Comparison of ENCODE assay signal across 9 cellular contexts in the genomic region with DNA sequence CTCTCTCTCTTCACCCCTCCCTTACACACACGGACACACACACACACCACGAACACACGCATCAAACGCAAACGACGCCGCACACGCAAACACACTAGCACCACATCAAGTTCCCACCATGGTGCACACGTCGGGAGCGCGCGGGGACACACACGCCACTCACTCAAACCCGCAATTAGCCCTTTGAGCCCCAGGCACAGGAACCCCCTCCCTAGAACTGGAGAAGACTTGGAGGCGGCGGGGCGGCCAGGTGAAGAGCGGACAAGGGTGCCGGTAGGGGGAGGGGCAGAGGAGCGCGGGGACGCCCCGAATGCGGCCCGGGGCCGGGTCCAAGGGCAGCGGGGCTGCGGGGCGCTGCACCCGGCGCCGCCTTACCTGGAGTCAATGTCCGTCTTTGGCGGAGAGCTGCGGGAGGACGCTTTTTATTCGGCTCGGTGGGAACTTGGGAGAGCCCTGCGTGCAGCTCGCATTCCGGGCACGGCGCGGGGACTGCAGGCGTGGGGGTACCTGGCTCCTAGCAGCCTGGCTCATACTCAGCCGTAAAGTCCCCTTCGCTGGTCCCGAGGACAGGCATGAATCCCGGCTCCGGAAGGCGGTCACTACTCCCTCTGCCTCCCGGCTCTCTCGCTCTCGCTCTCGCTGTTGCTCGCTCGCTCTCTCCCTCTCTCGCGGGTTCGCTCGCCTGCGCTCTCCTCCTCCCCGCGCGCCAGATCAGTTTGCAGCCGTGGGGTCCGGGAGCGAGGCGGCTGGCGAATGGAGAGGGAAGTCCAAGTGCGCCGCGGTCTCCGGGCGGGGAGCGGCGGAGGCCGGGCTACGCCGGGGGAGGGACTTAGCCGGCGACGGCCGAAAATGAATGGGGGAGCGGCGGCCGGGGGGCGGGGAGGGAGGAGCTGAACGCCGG. TPM values are rescaled to one million over a fixed set of nuclear protein-coding genes. Genes with fewer than 3 reads are reported as not detected.
DNase-seq lines count a peak whose midpoint lies in the region; ATAC-seq and TF ChIP-seq lines count a peak whose summit lies in the region.
"Had no signal": no experiment of that assay in that cellular context is flagged by ENCODE, and none has a peak within 500 bp of the region (broad histone marks: within the 10 kb centered on the region; RNA-seq: fewer than 3 reads in every experiment).

A gene with protein sequence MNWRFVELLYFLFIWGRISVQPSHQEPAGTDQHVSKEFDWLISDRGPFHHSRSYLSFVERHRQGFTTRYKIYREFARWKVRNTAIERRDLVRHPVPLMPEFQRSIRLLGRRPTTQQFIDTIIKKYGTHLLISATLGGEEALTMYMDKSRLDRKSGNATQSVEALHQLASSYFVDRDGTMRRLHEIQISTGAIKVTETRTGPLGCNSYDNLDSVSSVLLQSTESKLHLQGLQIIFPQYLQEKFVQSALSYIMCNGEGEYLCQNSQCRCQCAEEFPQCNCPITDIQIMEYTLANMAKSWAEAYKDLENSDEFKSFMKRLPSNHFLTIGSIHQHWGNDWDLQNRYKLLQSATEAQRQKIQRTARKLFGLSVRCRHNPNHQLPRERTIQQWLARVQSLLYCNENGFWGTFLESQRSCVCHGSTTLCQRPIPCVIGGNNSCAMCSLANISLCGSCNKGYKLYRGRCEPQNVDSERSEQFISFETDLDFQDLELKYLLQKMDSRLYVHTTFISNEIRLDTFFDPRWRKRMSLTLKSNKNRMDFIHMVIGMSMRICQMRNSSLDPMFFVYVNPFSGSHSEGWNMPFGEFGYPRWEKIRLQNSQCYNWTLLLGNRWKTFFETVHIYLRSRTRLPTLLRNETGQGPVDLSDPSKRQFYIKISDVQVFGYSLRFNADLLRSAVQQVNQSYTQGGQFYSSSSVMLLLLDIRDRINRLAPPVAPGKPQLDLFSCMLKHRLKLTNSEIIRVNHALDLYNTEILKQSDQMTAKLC (minus strand): TSS at position 755 of the 901 bp plus-strand sequence. CDS start 56,080 bp downstream, outside the sequence.

- H3K36me3 ChIP-seq in CD4-positive, alpha-beta memory T cell (ENCODE audit: insufficient read depth, low read length) = no peaks in the 10 kb centered on the region

- CTCF ChIA-PET in CD4-positive, alpha-beta memory T cell (lab: Charles Lee; ENCODE audit: partially characterized antibody) = no interaction called here

- H3K9me3 Mint-ChIP-seq in CD4-positive, alpha-beta memory T cell = peaks cover 3 to 30% (median 24%) of the 10 kb centered on the region in 8 donors

- POLR2A ChIA-PET in CD4-positive, alpha-beta memory T cell (lab: Charles Lee; ENCODE audit: partially characterized antibody) = no interaction called here

- peak within 1 kb of the TSS; percentile 22 for H3K4me3 ChIP-seq in epithelial cell of esophagus (ENCODE audit: low read length)
- no peak within 1 kb of the TSS for H3K4me3 ChIP-seq in CD4-positive, alpha-beta memory T cell (ENCODE audit: low read length in 2 of 2)

- no peak within 1 kb of the TSS for H3K4me3 Mint-ChIP-seq in CD4-positive, alpha-beta memory T cell

- H3K27me3 ChIP-seq in CD4-positive, alpha-beta memory T cell (ENCODE audit: insufficient read depth, low read length) = no peaks in the 10 kb centered on the region

- H3K27me3 Mint-ChIP-seq in CD4-positive, alpha-beta memory T cell = peaks cover 18 to 22% of the 10 kb centered on the region in 2 donors

- DNase-seq in DMS 273 (lab: John Stamatoyannopoulos, UW; ENCODE audit: unreplicated experiment) (peak; percentile 93), NCI-H446 (lab: John Stamatoyannopoulos, UW) (peak; percentile 10 to 80), epithelial cell of esophagus (ENCODE audit: low read depth) (peak; percentile 17), mucosa of gallbladder (ENCODE audit: low spot score) (peak; percentile 14)
- DNase-seq in CD4-positive, alpha-beta memory T cell = no peak
- no peak for DNase-seq in stimulated activated CD4-positive, alpha-beta T cell treated with anti-CD3 and anti-CD28 coated beads, Interleukin-2, amount 100 ng/mL, for 48 hours

- H3K27ac Mint-ChIP-seq in CD4-positive, alpha-beta memory T cell = no peak within 1 kb of the TSS

- no peak for TF ChIP-seq CTCF in epithelial cell of esophagus (IDR thresholded peaks at IDR 0.05; ENCODE audit: insufficient read depth, low read depth, low read length, missing control alignments)

- intact Hi-C loops in CD4-positive, alpha-beta memory T cell (cut with micrococcal nuclease) = no loop called here

- no peak for ATAC-seq in HG02973 (IDR thresholded peaks at IDR 0.05; ENCODE audit: unreplicated experiment)
- ATAC-seq in HG02759 (IDR thresholded peaks at IDR 0.05; ENCODE audit: unreplicated experiment) = no peak

- peaks cover 0 to 2% (median under 1%) of the 10 kb centered on the region in 4 donors for H3K4me1 Mint-ChIP-seq in CD4-positive, alpha-beta memory T cell

- H3K36me3 Mint-ChIP-seq in CD4-positive, alpha-beta memory T cell = peaks cover 0 to 4% of the 10 kb centered on the region in 2 donors

- H3K4me1 ChIP-seq in CD4-positive, alpha-beta memory T cell (ENCODE audit: insufficient read depth, low read length) = no peaks in the 10 kb centered on the region

- H3K27ac ChIP-seq in CD4-positive, alpha-beta memory T cell (ENCODE audit: low read depth, low read length) = no peak within 1 kb of the TSS

- H3K9me3 ChIP-seq in CD4-positive, alpha-beta memory T cell (ENCODE audit: control insufficient read depth in 1 of 2, low read length in 2 of 2) = no peaks in the 10 kb centered on the region

RNA-seq across cellular contexts. Expression of the gene that starts here (rescaled TPM):
- total RNA-seq in mucosa of gallbladder = 0.46 TPM
- not detected for total RNA-seq in CD4-positive, alpha-beta memory T cell
- not detected for polyA plus RNA-seq in CD4-positive, alpha-beta memory T cell
- total RNA-seq: subcutaneous adipose tissue had no signal

Comparison
In these comparisons a context has a peak if more than half of its experiments do, and no peak if none do; other contexts are left out.
1. Peak in DNase-seq in mucosa of gallbladder; RNA of the gene not detected or under 1 TPM.
2. DNase-seq: peak in DMS 273 (single experiment), NCI-H446 (2 of 2) and epithelial cell of esophagus (single experiment); none in CD4-positive, alpha-beta memory T cell (0 of 5) and stimulated activated CD4-positive, alpha-beta T cell treated with anti-CD3 and anti-CD28 coated beads, Interleukin-2, amount 100 ng/mL, for 48 hours (0 of 2).